Comparison of ENCODE assay signal across 17 cellular contexts in the genomic region with DNA sequence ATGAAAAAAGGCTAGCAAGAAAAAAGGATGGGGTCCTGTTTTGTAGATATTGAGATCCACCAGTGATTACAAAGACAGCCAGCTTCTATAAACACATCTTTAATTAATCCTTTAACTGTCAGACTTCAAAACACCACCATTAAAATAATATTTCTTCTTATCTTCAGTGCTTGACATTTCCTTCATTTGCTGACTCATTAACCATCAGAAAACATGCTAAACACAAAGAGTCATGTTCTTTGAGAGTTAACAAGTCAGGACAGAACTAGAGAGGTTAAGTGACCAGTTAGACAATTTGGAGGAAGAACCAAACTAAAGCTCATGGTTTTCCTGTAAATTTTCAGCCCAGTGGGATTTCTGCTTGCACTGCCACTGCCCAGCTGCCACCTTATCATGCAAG.
"Had no signal": no experiment of that assay in that cellular context is flagged by ENCODE, and none has a peak within 500 bp of the region (broad histone marks: within the 10 kb centered on the region; RNA-seq: fewer than 3 reads in every experiment).

No MANE protein-coding gene starts in this region.

- H3K4me3 Mint-ChIP-seq: activated CD4-positive, alpha-beta T cell treated with anti-CD3 and anti-CD28 coated beads for 36 hours; activated naive CD4-positive, alpha-beta T cell treated with anti-CD3 and anti-CD28 coated beads, Interleukin-2, amount 50 U/mL, for 24 hours; effector memory CD8-positive, alpha-beta T cell; naive thymus-derived CD8-positive, alpha-beta T cell; stimulated activated effector memory CD8-positive, alpha-beta T cell treated with anti-CD3 and anti-CD28 coated beads, Interleukin-12 subunit alpha, Interleukin-12 subunit beta, amount 100 ng/mL, for 72 hours; T-helper 1 cell treated with Interleukin-12 subunit alpha and Interleukin-12 subunit beta and Interleukin-4 antibody, amounts not matched to agents 30 μg/mL and 1 μg/mL, for 36 hours had no signal

- H3K27ac ChIP-seq: gastrocnemius medialis, psoas muscle had no signal

- H3K36me3 ChIP-seq: gastrocnemius medialis had no signal

- H3K27ac Mint-ChIP-seq: activated CD4-positive, alpha-beta T cell treated with anti-CD3 and anti-CD28 coated beads for 36 hours; activated naive CD4-positive, alpha-beta T cell treated with anti-CD3 and anti-CD28 coated beads, Interleukin-2, amount 50 U/mL, for 24 hours; effector memory CD8-positive, alpha-beta T cell; naive thymus-derived CD8-positive, alpha-beta T cell; stimulated activated effector memory CD8-positive, alpha-beta T cell treated with anti-CD3 and anti-CD28 coated beads, Interleukin-12 subunit alpha, Interleukin-12 subunit beta, amount 100 ng/mL, for 72 hours; T-helper 1 cell treated with Interleukin-12 subunit alpha and Interleukin-12 subunit beta and Interleukin-4 antibody, amounts not matched to agents 30 μg/mL and 1 μg/mL, for 36 hours had no signal

- H3K36me3 Mint-ChIP-seq: activated naive CD4-positive, alpha-beta T cell treated with anti-CD3 and anti-CD28 coated beads, Interleukin-2, amount 50 U/mL, for 24 hours; stimulated activated effector memory CD8-positive, alpha-beta T cell treated with anti-CD3 and anti-CD28 coated beads, Interleukin-12 subunit alpha, Interleukin-12 subunit beta, amount 100 ng/mL, for 72 hours had no signal

- H3K4me3 ChIP-seq: gastrocnemius medialis, psoas muscle had no signal

- H3K27me3 Mint-ChIP-seq: activated naive CD4-positive, alpha-beta T cell treated with anti-CD3 and anti-CD28 coated beads, Interleukin-2, amount 50 U/mL, for 24 hours; effector memory CD8-positive, alpha-beta T cell; naive thymus-derived CD8-positive, alpha-beta T cell had no signal

- H3K27me3 ChIP-seq: gastrocnemius medialis had no signal

- ATAC-seq: activated CD4-positive, alpha-beta T cell treated with anti-CD3 and anti-CD28 coated beads for 36 hours; effector memory CD8-positive, alpha-beta T cell; gastrocnemius medialis; naive thymus-derived CD8-positive, alpha-beta T cell; psoas muscle; sciatic nerve; stimulated activated effector memory CD8-positive, alpha-beta T cell treated with anti-CD3 and anti-CD28 coated beads, Interleukin-12 subunit alpha, Interleukin-12 subunit beta, amount 100 ng/mL, for 72 hours had no signal

- H3K4me1 Mint-ChIP-seq: activated CD4-positive, alpha-beta T cell treated with anti-CD3 and anti-CD28 coated beads for 36 hours; activated naive CD4-positive, alpha-beta T cell treated with anti-CD3 and anti-CD28 coated beads, Interleukin-2, amount 50 U/mL, for 24 hours; naive thymus-derived CD8-positive, alpha-beta T cell; stimulated activated effector memory CD8-positive, alpha-beta T cell treated with anti-CD3 and anti-CD28 coated beads, Interleukin-12 subunit alpha, Interleukin-12 subunit beta, amount 100 ng/mL, for 72 hours had no signal

- DNase-seq: activated CD4-positive, alpha-beta T cell treated with anti-CD3 and anti-CD28 coated beads for 36 hours; activated CD4-positive, alpha-beta T cell treated with anti-CD3 and anti-CD28 coated beads, Interleukin-2, amount 50 U/mL, for 48 hours; activated gamma-delta T cell; caudate nucleus; effector memory CD8-positive, alpha-beta T cell; gastrocnemius medialis; head of caudate nucleus; kidney glomerular epithelial cell; left ventricle myocardium superior; mesendoderm; naive thymus-derived CD8-positive, alpha-beta T cell; psoas muscle; stimulated activated CD4-positive, alpha-beta T cell treated with anti-CD3 and anti-CD28 coated beads, Interleukin-4, amount 100 ng/mL, for 24 hours had no signal

- H3K4me1 ChIP-seq: gastrocnemius medialis, psoas muscle had no signal
